Comparison of ENCODE assay signal across 8 cellular contexts in the genomic region with DNA sequence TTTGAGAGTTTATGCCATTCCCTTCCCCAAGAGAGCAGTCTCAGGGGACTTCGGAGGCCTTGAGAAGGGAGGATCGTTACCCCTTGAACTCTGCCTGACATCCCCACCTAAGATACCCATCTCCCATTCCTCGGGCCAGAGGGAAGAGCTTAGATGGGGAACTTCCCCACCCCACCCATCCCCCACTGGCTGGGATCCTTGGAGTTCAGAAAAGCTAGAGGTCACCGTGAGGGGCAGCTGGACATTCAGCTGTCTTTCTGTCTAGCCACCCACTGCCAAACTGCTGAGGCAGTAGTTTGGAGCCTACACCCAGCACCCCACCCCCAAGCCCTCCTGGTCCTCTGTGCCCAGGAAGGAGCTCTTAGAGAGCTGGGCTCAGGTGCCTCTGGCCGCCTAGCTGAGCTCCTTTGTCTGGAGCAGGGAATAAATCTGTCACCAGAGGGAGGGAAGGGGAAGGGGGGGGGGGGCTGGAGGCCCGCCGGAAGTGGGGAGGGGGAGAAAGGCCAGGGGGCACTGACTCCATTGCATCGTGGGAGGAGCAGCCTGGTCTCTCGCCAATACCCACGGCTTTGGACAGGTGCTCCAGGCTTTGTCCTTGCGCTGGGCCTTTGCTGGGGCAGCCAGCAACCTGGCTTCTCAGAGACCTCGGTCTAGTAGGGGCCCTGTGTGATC. TPM values are rescaled to one million over a fixed set of nuclear protein-coding genes. Genes with fewer than 3 reads are reported as not detected.
DNase-seq lines count a peak whose midpoint lies in the region; ATAC-seq and TF ChIP-seq lines count a peak whose summit lies in the region.

No MANE protein-coding gene starts in this region.

- intact Hi-C loops in spleen (cut with DNase I; ENCODE audit: low total_unique reads) = no loop called here

- ATAC-seq in HG03460 (IDR thresholded peaks at IDR 0.05; ENCODE audit: unreplicated experiment) (no peak), HG03280 (IDR thresholded peaks at IDR 0.05; ENCODE audit: unreplicated experiment) (no peak)

- H3K27me3 ChIP-seq in iPS DF 6.9 (ENCODE audit: control insufficient read depth, insufficient read depth, low read length) (no peaks in the 10 kb centered on the region), spleen (replicated peaks in 1 of 7) (peaks cover 0 to 51% (median 16%) of the 10 kb centered on the region in 7 donors)

- peak overlapping the region; percentile 79; the same call in 1 of the 2 replicates for H3K4me3 ChIP-seq in iPS DF 6.9 (ENCODE audit: low read length)
- peak overlapping the region in 7 of 8 donors; percentile 25 to 78 (median 55) for H3K4me3 ChIP-seq in spleen

- CTCF ChIA-PET in RWPE1 (lab: Yijun Ruan, JAX) = interaction anchor here (0.8 to 1.1 kb wide), 2 partner anchors 34 to 115 kb away, joined by 3 read pairs; no protein-coding TSS in a partner anchor

- POLR2A ChIA-PET in RWPE1 (lab: Yijun Ruan, JAX; ENCODE audit: low non-redundant PET) = interaction anchor here (0.6 kb wide), 1 partner anchor 124 kb away, joined by 3 read pairs; no protein-coding TSS in a partner anchor

- no peaks in the 10 kb centered on the region for H3K9me3 ChIP-seq in iPS DF 6.9 (ENCODE audit: control insufficient read depth, insufficient read depth, low read length)
- no peaks in the 10 kb centered on the region for H3K9me3 ChIP-seq in spleen

- DNase-seq in NCI-H748 (lab: John Stamatoyannopoulos, UW; ENCODE audit: unreplicated experiment) (peak; percentile 28), NCI-H748 treated with DMSO at 0.1 percent for 48 hours (lab: John Stamatoyannopoulos, UW) (no peak), RWPE1 (ENCODE audit: low spot score) (no peak), iPS DF 6.9 (ENCODE audit: low read depth, low spot score) (no peak), spleen (no peak), germinal center (ENCODE audit: low spot score) (no peak)

- WGBS in iPS DF 6.9 (ENCODE audit: insufficient coverage, insufficient read length) = no CpG with 5 or more reads among the region's 12 CpGs
- 34 to 42% (median 36%) methylated on average over 11 to 12 of the region's 12 CpGs for WGBS in spleen, 5 donors

- H3K27ac ChIP-seq in RWPE1 (peak overlapping the region; percentile 49; the same call in 1 of the 2 replicates), iPS DF 6.9 (ENCODE audit: low read length) (no peak overlapping the region), spleen (peak overlapping the region in 6 of 8 donors; percentile 43 to 71 (median 63))

- H3K36me3 ChIP-seq in iPS DF 6.9 (ENCODE audit: control insufficient read depth, insufficient read depth, low read length) (peaks cover 4% of the 10 kb centered on the region; the same call in 1 of the 2 replicates), spleen (peaks cover 0 to 16% (median 7%) of the 10 kb centered on the region in 6 donors)

- no peak for TF ChIP-seq CTCF in RWPE1 (conservative IDR thresholded peaks at IDR 0.05; ENCODE audit: low read depth)
- no peak for TF ChIP-seq CTCF in spleen (IDR thresholded peaks at IDR 0.05 in 8 of 11, conservative IDR thresholded peaks at IDR 0.05 in 3 of 11)

- no peak for TF ChIP-seq POLR2A in spleen (IDR thresholded peaks at IDR 0.05)

- H3K4me1 ChIP-seq in iPS DF 6.9 (ENCODE audit: control insufficient read depth, insufficient read depth, low read length) (peaks cover 6% of the 10 kb centered on the region; the same call in 1 of the 2 replicates), spleen (peaks cover 32 to 91% (median 65%) of the 10 kb centered on the region in 6 donors)

RNA-seq across cellular contexts. Expression of a gene that starts 1.0 kb away (rescaled TPM):
- 10 to 100 TPM in 1 of 7 donors, 1 to 10 TPM in 5, under 1 TPM in 1; 0.85 to 18.3 (median 4.7) TPM for total RNA-seq in spleen
- polyA plus RNA-seq in spleen = 1 to 10 TPM; 1.7 to 4.1 (median 2.8) TPM

RNA-seq across cellular contexts. Expression of a gene that starts 15.7 kb away (rescaled TPM):
- 10 to 100 TPM in 6 of 7 donors, 1 to 10 TPM in 1; 9.5 to 31.2 (median 20.6) TPM for total RNA-seq in spleen
- polyA plus RNA-seq in spleen = 1 to 10 TPM; 2.1 to 6.0 (median 2.3) TPM

RNA-seq across cellular contexts. Expression of a gene that starts 38.6 kb away (rescaled TPM):
- total RNA-seq in spleen = 10 to 100 TPM in 3 of 7 donors, 1 to 10 TPM in 4; 2.5 to 13.9 (median 9.9) TPM
- polyA plus RNA-seq in spleen = 10 to 100 TPM in 1 of 3 donors, 1 to 10 TPM in 2; 5.6 to 11.4 (median 7.2) TPM

RNA-seq across cellular contexts. Expression of a gene that starts 49.0 kb away (rescaled TPM):
- total RNA-seq in spleen = 100 to 1,000 TPM in 5 of 7 donors, 10 to 100 TPM in 2; 97.5 to 133 (median 114) TPM
- 10 to 100 TPM; 37.3 to 68.6 (median 40.1) TPM for polyA plus RNA-seq in spleen

RNA-seq across cellular contexts. Expression of a gene that starts 51.4 kb away (rescaled TPM):
- total RNA-seq in spleen = under 1 TPM in 1 of 7 donors, not detected in 6; 0.91 TPM
- under 1 TPM; 0.15 to 0.30 (median 0.22) TPM for polyA plus RNA-seq in spleen
